Comparison of ENCODE assay signal across 9 cellular contexts in the genomic region with DNA sequence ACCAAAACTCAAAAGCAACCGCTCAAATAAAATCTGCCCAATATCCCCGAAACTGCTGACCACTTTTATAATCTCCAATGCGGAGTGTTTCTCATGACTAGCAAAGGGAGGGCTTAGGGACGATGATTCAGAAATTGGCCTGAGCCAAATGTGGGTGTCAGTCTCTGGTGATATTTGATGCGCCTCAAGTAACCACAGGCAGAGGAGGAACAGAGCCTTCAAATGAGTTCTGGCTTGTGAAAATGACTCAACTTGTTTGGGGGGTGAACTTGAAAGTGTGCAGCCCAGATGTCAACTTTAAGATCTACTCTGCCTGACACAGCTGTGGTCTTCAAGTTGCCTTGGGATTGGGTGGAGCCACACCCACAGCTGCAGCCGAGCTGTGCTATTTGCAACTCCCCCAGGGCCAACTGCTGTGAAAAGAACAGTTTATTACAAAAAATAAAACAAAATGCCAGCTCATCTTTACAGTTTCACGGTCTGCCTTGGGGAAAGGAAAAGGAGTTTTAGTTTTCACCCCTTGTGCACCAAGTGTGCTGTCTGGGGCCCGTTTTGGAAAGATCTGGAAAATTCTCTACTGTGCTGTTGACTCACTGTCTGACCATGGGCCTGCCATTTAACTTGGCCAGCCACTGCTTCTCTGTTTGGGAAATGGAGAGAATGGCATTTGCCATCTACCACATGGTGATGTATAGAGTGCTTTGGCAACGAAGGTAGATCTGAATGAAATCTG.
A peak's percentile ranks its signal among the peaks of the same experiment; 100 is the strongest.
DNase-seq lines count a peak whose midpoint lies in the region; ATAC-seq and TF ChIP-seq lines count a peak whose summit lies in the region.
"Had no signal": no experiment of that assay in that cellular context is flagged by ENCODE, and none has a peak within 500 bp of the region (broad histone marks: within the 10 kb centered on the region; RNA-seq: fewer than 3 reads in every experiment).

No MANE protein-coding gene starts in this region.

- H3K9me2 ChIP-seq in OCI-LY7 (ENCODE audit: insufficient read depth, low read length) = no peaks in the 10 kb centered on the region

- TF ChIP-seq CTCF in OCI-LY7 (conservative IDR thresholded peaks at IDR 0.05; ENCODE audit: low read length) = no peak
- TF ChIP-seq CTCF in esophagus squamous epithelium (IDR thresholded peaks at IDR 0.05) = no peak
- no peak for TF ChIP-seq CTCF in adrenal gland (IDR thresholded peaks at IDR 0.05)

- no peak overlapping the region for H2AFZ ChIP-seq in OCI-LY7 (ENCODE audit: low read length)

- H3K4me1 ChIP-seq in OCI-LY7 (ENCODE audit: insufficient read depth, low read length, poor library complexity, severe bottlenecking) = no peaks in the 10 kb centered on the region
- H3K4me1 ChIP-seq in esophagus squamous epithelium = peaks cover 18 to 83% (median 58%) of the 10 kb centered on the region in 3 donors
- H3K4me1 ChIP-seq in rectal smooth muscle tissue (ENCODE audit: control insufficient read depth, insufficient read depth, low read length) = no peaks in the 10 kb centered on the region
- peaks cover 0 to 11% of the 10 kb centered on the region in 2 donors for H3K4me1 ChIP-seq in adrenal gland (replicated peaks in 1 of 2)

- no peaks in the 10 kb centered on the region for H4K20me1 ChIP-seq in OCI-LY7 (ENCODE audit: insufficient read depth, low read length)

- peaks cover 10% of the 10 kb centered on the region for H3K4me1 Mint-ChIP-seq in activated CD4-positive, alpha-beta T cell treated with anti-CD3 and anti-CD28 coated beads, Interleukin-2, amount 10 ng/mL, durations not matched to agents 24 days and 14 days

- H3K27me3 Mint-ChIP-seq in activated CD4-positive, alpha-beta T cell treated with anti-CD3 and anti-CD28 coated beads, Interleukin-2, amount 10 ng/mL, durations not matched to agents 24 days and 14 days = peaks cover 52% of the 10 kb centered on the region

- POLR2A ChIA-PET in OCI-LY7 (lab: Charles Lee) = interaction anchor here (0.6 kb wide), 1 partner anchor 334 kb away, joined by 3 read pairs; no protein-coding TSS in a partner anchor

- 7 to 27% methylated on average over 9 of the region's 9 CpGs for WGBS in esophagus squamous epithelium, 2 donors
- 71 to 78% (median 76%) methylated on average over 9 of the region's 9 CpGs for WGBS in adrenal gland, 4 donors

- ATAC-seq in HG02840 (IDR thresholded peaks at IDR 0.05; ENCODE audit: low FRiP score, unreplicated experiment) = peak; percentile 63

- peak; percentile 60 for DNase-seq in activated CD4-positive, alpha-beta T cell treated with anti-CD3 and anti-CD28 coated beads, Interleukin-2, amount 10 ng/mL, durations not matched to agents 24 days and 14 days
- no peak for DNase-seq in activated CD4-positive, alpha-beta T cell treated with anti-CD3 and anti-CD28 coated beads, Interleukin-2, amount 50 U/mL, for 4 hours
- DNase-seq in OCI-LY7 (ENCODE audit: low spot score) (peak; percentile 5), esophagus squamous epithelium (lab: John Stamatoyannopoulos, UW) (peak; percentile 6), NCI-H1105 treated with DMSO at 0.1 percent for 48 hours (lab: John Stamatoyannopoulos, UW) (no peak), adrenal gland (no peak)

- TF ChIP-seq POLR2A in esophagus squamous epithelium (IDR thresholded peaks at IDR 0.05) (no peak), adrenal gland (IDR thresholded peaks at IDR 0.05) (no peak)

- H3K9ac ChIP-seq in rectal smooth muscle tissue (ENCODE audit: low read length) = no peak overlapping the region

- intact Hi-C loops in activated CD4-positive, alpha-beta T cell treated with anti-CD3 and anti-CD28 coated beads, Interleukin-2, amount 10 ng/mL, durations not matched to agents 24 days and 14 days (cut with micrococcal nuclease) = loop anchor here (1.0 kb wide), 1 partner anchor 18 kb away; no protein-coding TSS in a partner anchor
- intact Hi-C loops in OCI-LY7 (cut with micrococcal nuclease; ENCODE audit: unreplicated experiment) = no loop called here
- intact Hi-C loops in esophagus squamous epithelium (cut with DNase I) = no loop called here
- intact Hi-C loops in adrenal gland (cut with DNase I) = no loop called here

- H3K9me3 ChIP-seq in OCI-LY7 (ENCODE audit: low read length) (no peaks in the 10 kb centered on the region), esophagus squamous epithelium (no peaks in the 10 kb centered on the region), adrenal gland (replicated peaks in 1 of 3) (no peaks in the 10 kb centered on the region)

- H3K4me2 ChIP-seq in OCI-LY7 (ENCODE audit: low read length) = no peak overlapping the region

- H3K4me3 ChIP-seq in OCI-LY7 (ENCODE audit: low read depth, low read length, poor library complexity, severe bottlenecking) (no peak overlapping the region), esophagus squamous epithelium (peak overlapping the region in 1 of 4 donors; percentile 22), rectal smooth muscle tissue (ENCODE audit: low read length) (no peak overlapping the region), adrenal gland (no peak overlapping the region)

- no peaks in the 10 kb centered on the region for H3K79me2 ChIP-seq in OCI-LY7 (ENCODE audit: insufficient read depth, low read depth, low read length)

- CTCF ChIA-PET in OCI-LY7 (lab: Charles Lee; ENCODE audit: unreplicated experiment) = no interaction called here

- H3K36me3 ChIP-seq in OCI-LY7 (ENCODE audit: insufficient read depth, low read length) (no peaks in the 10 kb centered on the region), esophagus squamous epithelium (no peaks in the 10 kb centered on the region), rectal smooth muscle tissue (ENCODE audit: control insufficient read depth, insufficient read depth, low read length) (no peaks in the 10 kb centered on the region), adrenal gland (replicated peaks in 1 of 2) (no peaks in the 10 kb centered on the region)

- no peaks in the 10 kb centered on the region for H3K9me3 Mint-ChIP-seq in activated CD4-positive, alpha-beta T cell treated with anti-CD3 and anti-CD28 coated beads, Interleukin-2, amount 10 ng/mL, durations not matched to agents 24 days and 14 days
- H3K9me3 Mint-ChIP-seq: CD8-positive, alpha-beta memory T cell had no signal

- no TSS peak for BruUV-seq in OCI-LY7 (replicated peaks; lab: Mats Ljungman, UMichigan)

- H3K27ac ChIP-seq in OCI-LY7 (ENCODE audit: low read depth, low read length, poor library complexity, severe bottlenecking) (no peak overlapping the region), esophagus squamous epithelium (peak overlapping the region; percentile 83 to 91 (median 89)), rectal smooth muscle tissue (ENCODE audit: low read depth, low read length) (peak overlapping the region; percentile 47), adrenal gland (peak overlapping the region in 1 of 5 donors; percentile 60)

- H3K36me3 Mint-ChIP-seq in activated CD4-positive, alpha-beta T cell treated with anti-CD3 and anti-CD28 coated beads, Interleukin-2, amount 10 ng/mL, durations not matched to agents 24 days and 14 days (ENCODE audit: low read depth) = no peaks in the 10 kb centered on the region

- no peak overlapping the region for H3K4me3 Mint-ChIP-seq in activated CD4-positive, alpha-beta T cell treated with anti-CD3 and anti-CD28 coated beads, Interleukin-2, amount 10 ng/mL, durations not matched to agents 24 days and 14 days

- H3K27me3 ChIP-seq in esophagus squamous epithelium = peaks cover 0 to 12% (median 0%) of the 10 kb centered on the region in 4 donors
- H3K27me3 ChIP-seq in rectal smooth muscle tissue (ENCODE audit: control insufficient read depth, insufficient read depth, low read length) = no peaks in the 10 kb centered on the region
- peaks cover 7% of the 10 kb centered on the region for H3K27me3 ChIP-seq in adrenal gland

- H3K27ac Mint-ChIP-seq in activated CD4-positive, alpha-beta T cell treated with anti-CD3 and anti-CD28 coated beads, Interleukin-2, amount 10 ng/mL, durations not matched to agents 24 days and 14 days = peak overlapping the region; percentile 21
- H3K27ac Mint-ChIP-seq: CD8-positive, alpha-beta memory T cell had no signal

Comparison
In these comparisons a context has a peak if more than half of its experiments do, and no peak if none do; other contexts are left out.
1. DNase-seq: peak in activated CD4-positive, alpha-beta T cell treated with anti-CD3 and anti-CD28 coated beads, Interleukin-2, amount 10 ng/mL, durations not matched to agents 24 days and 14 days (single experiment), OCI-LY7 (single experiment) and esophagus squamous epithelium (single experiment); none in activated CD4-positive, alpha-beta T cell treated with anti-CD3 and anti-CD28 coated beads, Interleukin-2, amount 50 U/mL, for 4 hours (0 of 2), NCI-H1105 treated with DMSO at 0.1 percent for 48 hours (single experiment) and adrenal gland (0 of 7).